Comparison of ENCODE assay signal across 18 cellular contexts in genomic region chr14:45364565-45364964, GRCh38.
DNase-seq lines count a peak whose midpoint lies in the region; ATAC-seq and TF ChIP-seq lines count a peak whose summit lies in the region.
"Had no signal": no experiment of that assay in that cellular context is flagged by ENCODE, and none has a peak within 500 bp of the region (broad histone marks: within the 10 kb centered on the region; RNA-seq: fewer than 3 reads in every experiment).

No MANE protein-coding gene starts in this region.

- H4K20me1 ChIP-seq in GM23338 (replicated peaks; ENCODE audit: insufficient read depth) = no peaks in the 10 kb centered on the region
- H4K20me1 ChIP-seq: BLaER1 had no signal

- peak; percentile 26 for DNase-seq in GM23338 (ENCODE audit: low spot score)
- DNase-seq in Panc1 (ENCODE audit: low read depth, low spot score) = no peak
- no peak for DNase-seq in left ventricle myocardium superior
- DNase-seq in activated naive CD4-positive, alpha-beta T cell treated with anti-CD3 and anti-CD28 coated beads, Interleukin-2, amount 10 ng/mL, durations not matched to agents 7 days and 5 days = no peak
- DNase-seq in CD8-positive, alpha-beta T cell = no peak
- no peak for DNase-seq in COLO668 (lab: John Stamatoyannopoulos, UW; ENCODE audit: unreplicated experiment)
- DNase-seq: COR-L47, HCEC 1CT, IMR-90, NCI-H1436, NCI-H2107, NCI-H446 treated with DMSO at 0.1 percent for 48 hours, NCI-H774, T-helper 1 cell had no signal

- in situ Hi-C loops in Panc1 (cut with HindIII; ENCODE audit: low pct_unique_long_range_greater_than_20kb, low sequenced_read_pairs) = no loop called here

- no peaks in the 10 kb centered on the region for H3K27me3 ChIP-seq in GM23338 (ENCODE audit: insufficient read depth)
- no peaks in the 10 kb centered on the region for H3K27me3 ChIP-seq in Panc1 (ENCODE audit: control insufficient read depth, insufficient read depth, low read length)
- no peaks in the 10 kb centered on the region for H3K27me3 ChIP-seq in CD8-positive, alpha-beta T cell (ENCODE audit: insufficient read depth, low read length)
- H3K27me3 ChIP-seq: BLaER1 had no signal

- no peaks in the 10 kb centered on the region for H3K27me3 Mint-ChIP-seq in GM23338 (ENCODE audit: insufficient read depth, low read depth, poor library complexity)
- no peaks in the 10 kb centered on the region for H3K27me3 Mint-ChIP-seq in activated naive CD4-positive, alpha-beta T cell treated with anti-CD3 and anti-CD28 coated beads, Interleukin-2, amount 10 ng/mL, durations not matched to agents 7 days and 5 days
- H3K27me3 Mint-ChIP-seq in CD8-positive, alpha-beta T cell (ENCODE audit: low read depth) = no peaks in the 10 kb centered on the region

- H3K9me3 ChIP-seq in Panc1 (ENCODE audit: control insufficient read depth, insufficient read depth, low read depth, low read length) = no peaks in the 10 kb centered on the region
- H3K9me3 ChIP-seq in CD8-positive, alpha-beta T cell (ENCODE audit: low read length) = no peaks in the 10 kb centered on the region
- H3K9me3 ChIP-seq: BLaER1 had no signal

- H3K36me3 ChIP-seq in GM23338 (ENCODE audit: insufficient read depth) (no peaks in the 10 kb centered on the region), Panc1 (ENCODE audit: control insufficient read depth, insufficient read depth, low read length) (no peaks in the 10 kb centered on the region)
- no peaks in the 10 kb centered on the region for H3K36me3 ChIP-seq in CD8-positive, alpha-beta T cell (ENCODE audit: insufficient read depth, low read length)
- H3K36me3 ChIP-seq: BLaER1 had no signal

- POLR2A ChIA-PET in Panc1 (lab: Charles Lee) = no interaction called here
- POLR2A ChIA-PET in CD8-positive, alpha-beta T cell (lab: Charles Lee) = no interaction called here

- no peaks in the 10 kb centered on the region for H3F3A ChIP-seq in GM23338 (replicated peaks; ENCODE audit: low read depth)

- no TSS peak for BruUV-seq in Panc1 (replicated peaks; lab: Mats Ljungman, UMichigan)

- CTCF ChIA-PET in Panc1 (lab: Charles Lee) = no interaction called here
- CTCF ChIA-PET in activated naive CD4-positive, alpha-beta T cell treated with anti-CD3 and anti-CD28 coated beads, Interleukin-2, amount 10 ng/mL, durations not matched to agents 7 days and 5 days (lab: Charles Lee) = no interaction called here
- CTCF ChIA-PET in CD8-positive, alpha-beta T cell (lab: Charles Lee) = no interaction called here

- no peak overlapping the region for H3K4me3 Mint-ChIP-seq in GM23338
- no peak overlapping the region for H3K4me3 Mint-ChIP-seq in activated naive CD4-positive, alpha-beta T cell treated with anti-CD3 and anti-CD28 coated beads, Interleukin-2, amount 10 ng/mL, durations not matched to agents 7 days and 5 days
- no peak overlapping the region for H3K4me3 Mint-ChIP-seq in CD8-positive, alpha-beta T cell

- no peak overlapping the region for H3K4me3 ChIP-seq in GM23338
- no peak overlapping the region for H3K4me3 ChIP-seq in Panc1 (ENCODE audit: low read depth in 2 of 2, low read length in 2 of 2)
- no peak overlapping the region for H3K4me3 ChIP-seq in CD8-positive, alpha-beta T cell (ENCODE audit: low read depth, low read length)
- H3K4me3 ChIP-seq: BLaER1, GM12878, SK-N-MC had no signal

- TF ChIP-seq CTCF in C4-2B (conservative IDR thresholded peaks at IDR 0.05) = peak; percentile 30
- peak; percentile 29 to 44; a peak in 3 of 4 replicates for TF ChIP-seq CTCF in GM23338 (conservative IDR thresholded peaks at IDR 0.05; ENCODE audit: low read depth in 2 of 2)
- peak; percentile 18; the same call in 1 of the 2 replicates for TF ChIP-seq CTCF in Panc1 (IDR thresholded peaks at IDR 0.05)
- TF ChIP-seq CTCF in CD8-positive, alpha-beta T cell (IDR thresholded peaks at IDR 0.05) = no peak

- intact Hi-C loops in Panc1 (cut with micrococcal nuclease; ENCODE audit: unreplicated experiment) = no loop called here
- intact Hi-C loops in left ventricle myocardium superior (cut with micrococcal nuclease) = no loop called here
- intact Hi-C loops in CD8-positive, alpha-beta T cell (cut with DNase I, micrococcal nuclease) = loop anchor here in 1 of 2 experiments (1.0 kb wide), 1 partner anchor 17 kb away; no protein-coding TSS in a partner anchor

- H3K9me3 Mint-ChIP-seq in GM23338 = no peaks in the 10 kb centered on the region
- H3K9me3 Mint-ChIP-seq in activated naive CD4-positive, alpha-beta T cell treated with anti-CD3 and anti-CD28 coated beads, Interleukin-2, amount 10 ng/mL, durations not matched to agents 7 days and 5 days = no peaks in the 10 kb centered on the region
- no peaks in the 10 kb centered on the region for H3K9me3 Mint-ChIP-seq in CD8-positive, alpha-beta T cell

- ATAC-seq in GM23338 (no peak), Panc1 (no peak), left ventricle myocardium superior (peak; percentile 50)
- no peak for ATAC-seq in CD8-positive, alpha-beta T cell
- ATAC-seq: GM12878 had no signal

- no peaks in the 10 kb centered on the region for H3K36me3 Mint-ChIP-seq in GM23338 (ENCODE audit: low read depth)
- H3K36me3 Mint-ChIP-seq in activated naive CD4-positive, alpha-beta T cell treated with anti-CD3 and anti-CD28 coated beads, Interleukin-2, amount 10 ng/mL, durations not matched to agents 7 days and 5 days = no peaks in the 10 kb centered on the region
- no peaks in the 10 kb centered on the region for H3K36me3 Mint-ChIP-seq in CD8-positive, alpha-beta T cell

- H3K27ac ChIP-seq in C4-2B (no peak overlapping the region), GM23338 (ENCODE audit: low read depth) (no peak overlapping the region), Panc1 (ENCODE audit: low read length) (no peak overlapping the region)
- H3K27ac ChIP-seq in CD8-positive, alpha-beta T cell (ENCODE audit: low read depth, low read length) = no peak overlapping the region
- H3K27ac ChIP-seq: BLaER1, SK-N-MC had no signal

- H3K27ac Mint-ChIP-seq in GM23338 = no peak overlapping the region
- H3K27ac Mint-ChIP-seq in activated naive CD4-positive, alpha-beta T cell treated with anti-CD3 and anti-CD28 coated beads, Interleukin-2, amount 10 ng/mL, durations not matched to agents 7 days and 5 days = no peak overlapping the region
- H3K27ac Mint-ChIP-seq in CD8-positive, alpha-beta T cell = no peak overlapping the region

- H3K79me2 ChIP-seq in GM23338 (replicated peaks; ENCODE audit: insufficient read depth) = no peaks in the 10 kb centered on the region

- H3K4me2 ChIP-seq in GM23338 = no peak overlapping the region
- H3K4me2 ChIP-seq: BLaER1 had no signal

- H2AFZ ChIP-seq in GM23338 = no peak overlapping the region

- H3K4me1 Mint-ChIP-seq in GM23338 = peaks cover 8% of the 10 kb centered on the region; the same call in 2 of the 3 replicates
- H3K4me1 Mint-ChIP-seq in activated naive CD4-positive, alpha-beta T cell treated with anti-CD3 and anti-CD28 coated beads, Interleukin-2, amount 10 ng/mL, durations not matched to agents 7 days and 5 days = no peaks in the 10 kb centered on the region
- no peaks in the 10 kb centered on the region for H3K4me1 Mint-ChIP-seq in CD8-positive, alpha-beta T cell (ENCODE audit: low read depth)

- H3K4me1 ChIP-seq in GM23338 (ENCODE audit: insufficient read depth) (no peaks in the 10 kb centered on the region), Panc1 (ENCODE audit: control insufficient read depth, insufficient read depth, low read length) (no peaks in the 10 kb centered on the region)
- H3K4me1 ChIP-seq in CD8-positive, alpha-beta T cell (ENCODE audit: insufficient read depth, low read length) = no peaks in the 10 kb centered on the region
- H3K4me1 ChIP-seq: BLaER1 had no signal

- no peaks in the 10 kb centered on the region for H3K9me2 ChIP-seq in GM23338 (ENCODE audit: insufficient read depth)

TF ChIP-seq in GM23338, 12 proteins besides CTCF, POLR2A, EP300 and RAD21 (continues in another document):
- TF ChIP-seq JUNB (IDR thresholded peaks at IDR 0.05; ENCODE audit: unreplicated experiment) (no peak), CREB1 (CRISPR knock-in tag; IDR thresholded peaks at IDR 0.05; ENCODE audit: low read depth) (no peak), POLR2AphosphoS5 (IDR thresholded peaks at IDR 0.05; ENCODE audit: low read depth) (no peak), EZH2phosphoT487 (IDR thresholded peaks at IDR 0.05; ENCODE audit: unreplicated experiment) (no peak)
